1 cellular context compared by ENCODE assay signal in the genomic region with DNA sequence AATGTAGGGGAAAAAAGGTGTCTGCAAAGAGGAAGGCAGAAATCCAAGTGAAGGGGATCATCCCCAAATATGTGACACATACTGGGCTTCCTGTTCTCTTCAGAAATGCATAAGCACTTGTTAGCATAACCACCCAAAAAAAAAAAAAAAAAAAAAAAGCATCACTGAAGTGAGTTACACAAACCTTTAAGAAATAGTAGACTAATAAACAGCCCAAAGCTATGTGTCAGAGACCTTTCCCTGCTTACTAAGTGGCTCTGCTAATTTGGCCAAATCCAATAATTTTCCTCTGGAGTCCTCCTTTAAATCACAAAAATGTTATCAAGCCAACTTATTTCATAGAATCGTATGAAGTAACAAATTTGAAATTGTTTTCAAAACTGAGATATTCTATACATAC.
TF ChIP-seq lines count a peak whose summit lies in the region.

No MANE protein-coding gene starts in this region.

TF ChIP-seq in GM23338, 12 proteins besides CTCF, POLR2A, EP300 and RAD21 (continued from another document):
- TF ChIP-seq, protein P1, sequence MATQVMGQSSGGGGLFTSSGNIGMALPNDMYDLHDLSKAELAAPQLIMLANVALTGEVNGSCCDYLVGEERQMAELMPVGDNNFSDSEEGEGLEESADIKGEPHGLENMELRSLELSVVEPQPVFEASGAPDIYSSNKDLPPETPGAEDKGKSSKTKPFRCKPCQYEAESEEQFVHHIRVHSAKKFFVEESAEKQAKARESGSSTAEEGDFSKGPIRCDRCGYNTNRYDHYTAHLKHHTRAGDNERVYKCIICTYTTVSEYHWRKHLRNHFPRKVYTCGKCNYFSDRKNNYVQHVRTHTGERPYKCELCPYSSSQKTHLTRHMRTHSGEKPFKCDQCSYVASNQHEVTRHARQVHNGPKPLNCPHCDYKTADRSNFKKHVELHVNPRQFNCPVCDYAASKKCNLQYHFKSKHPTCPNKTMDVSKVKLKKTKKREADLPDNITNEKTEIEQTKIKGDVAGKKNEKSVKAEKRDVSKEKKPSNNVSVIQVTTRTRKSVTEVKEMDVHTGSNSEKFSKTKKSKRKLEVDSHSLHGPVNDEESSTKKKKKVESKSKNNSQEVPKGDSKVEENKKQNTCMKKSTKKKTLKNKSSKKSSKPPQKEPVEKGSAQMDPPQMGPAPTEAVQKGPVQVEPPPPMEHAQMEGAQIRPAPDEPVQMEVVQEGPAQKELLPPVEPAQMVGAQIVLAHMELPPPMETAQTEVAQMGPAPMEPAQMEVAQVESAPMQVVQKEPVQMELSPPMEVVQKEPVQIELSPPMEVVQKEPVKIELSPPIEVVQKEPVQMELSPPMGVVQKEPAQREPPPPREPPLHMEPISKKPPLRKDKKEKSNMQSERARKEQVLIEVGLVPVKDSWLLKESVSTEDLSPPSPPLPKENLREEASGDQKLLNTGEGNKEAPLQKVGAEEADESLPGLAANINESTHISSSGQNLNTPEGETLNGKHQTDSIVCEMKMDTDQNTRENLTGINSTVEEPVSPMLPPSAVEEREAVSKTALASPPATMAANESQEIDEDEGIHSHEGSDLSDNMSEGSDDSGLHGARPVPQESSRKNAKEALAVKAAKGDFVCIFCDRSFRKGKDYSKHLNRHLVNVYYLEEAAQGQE (IDR thresholded peaks at IDR 0.05; ENCODE audit: unreplicated experiment), result no peak
- no peak for TF ChIP-seq POLR2AphosphoS5 (IDR thresholded peaks at IDR 0.05; ENCODE audit: low read depth)
